20 cellular contexts compared by ENCODE assay signal in the genomic region with DNA sequence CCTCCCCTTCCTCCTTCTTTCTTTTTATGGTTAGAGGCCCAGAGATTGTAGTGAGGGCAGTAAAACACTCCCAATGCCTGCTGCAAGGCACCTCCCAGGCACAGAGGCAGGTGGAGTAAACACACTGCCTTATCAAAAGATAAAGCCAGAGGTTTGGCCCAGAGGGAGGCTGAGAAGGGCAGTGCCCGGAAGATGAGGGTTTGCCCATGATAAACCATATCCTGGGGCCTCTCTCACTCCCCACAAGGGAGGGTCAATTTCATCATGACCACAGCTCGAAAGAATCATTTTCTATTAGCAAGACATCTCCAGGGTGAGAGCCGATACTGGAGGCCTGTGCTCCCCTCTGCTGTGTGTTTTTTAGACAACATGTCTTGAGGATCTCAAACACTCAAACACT.
DNase-seq lines count a peak whose midpoint lies in the region; ATAC-seq, FAIRE-seq and TF ChIP-seq lines count a peak whose summit lies in the region.
"Had no signal": no experiment of that assay in that cellular context is flagged by ENCODE, and none has a peak within 500 bp of the region (broad histone marks: within the 10 kb centered on the region; RNA-seq: fewer than 3 reads in every experiment).

No MANE protein-coding gene starts in this region.

- H3K4me3 ChIP-seq in Panc1 (ENCODE audit: low read depth in 2 of 2, low read length in 2 of 2) (no peak overlapping the region), pancreas (no peak overlapping the region)
- H3K4me3 ChIP-seq in CD8-positive, alpha-beta T cell (ENCODE audit: low read depth, low read length): no peak overlapping the region
- H3K4me3 ChIP-seq: coronary artery, lower lobe of right lung, SJCRH30, thoracic aorta had no signal

- CTCF ChIA-PET in Panc1 (lab: Charles Lee): no interaction called here
- CTCF ChIA-PET in CD8-positive, alpha-beta T cell (lab: Charles Lee): interaction anchor here (1.0 kb wide), 1 partner anchor 23 kb away, joined by 3 read pairs; no protein-coding TSS in a partner anchor

- H3K27me3 ChIP-seq in Panc1 (ENCODE audit: control insufficient read depth, insufficient read depth, low read length): no peaks in the 10 kb centered on the region
- no peaks in the 10 kb centered on the region for H3K27me3 ChIP-seq in pancreas
- no peaks in the 10 kb centered on the region for H3K27me3 ChIP-seq in CD8-positive, alpha-beta T cell (ENCODE audit: insufficient read depth, low read length)
- H3K27me3 ChIP-seq: SJCRH30 had no signal

- TF ChIP-seq CTCF in Panc1 (IDR thresholded peaks at IDR 0.05) (no peak), pancreas (IDR thresholded peaks at IDR 0.05) (no peak)
- no peak for TF ChIP-seq CTCF in CD8-positive, alpha-beta T cell (IDR thresholded peaks at IDR 0.05)

- peaks cover 3 to 7% (median 5%) of the 10 kb centered on the region in 3 donors for H3K27me3 Mint-ChIP-seq in immature natural killer cell (ENCODE audit: low read depth in 3 of 3)
- no peaks in the 10 kb centered on the region for H3K27me3 Mint-ChIP-seq in CD8-positive, alpha-beta T cell (ENCODE audit: low read depth)
- H3K27me3 Mint-ChIP-seq: activated naive CD8-positive, alpha-beta T cell; CD4-positive, alpha-beta memory T cell had no signal

- peak overlapping the region; percentile 75 to 94 (median 92) for H3K27ac Mint-ChIP-seq in immature natural killer cell
- no peak overlapping the region for H3K27ac Mint-ChIP-seq in CD8-positive, alpha-beta T cell
- H3K27ac Mint-ChIP-seq: activated naive CD8-positive, alpha-beta T cell; HFFc6 had no signal

- 0 out of 2 replicates have a peak overlapping the region, but pooled peaks have one; percentile 7 for H3K27ac ChIP-seq in Panc1 (ENCODE audit: low read length)
- no peak overlapping the region for H3K27ac ChIP-seq in pancreas
- H3K27ac ChIP-seq in CD8-positive, alpha-beta T cell (ENCODE audit: low read depth, low read length): no peak overlapping the region
- H3K27ac ChIP-seq: coronary artery, lower lobe of right lung, SJCRH30, thoracic aorta had no signal

- H3K9me3 ChIP-seq in Panc1 (ENCODE audit: control insufficient read depth, insufficient read depth, low read depth, low read length) (no peaks in the 10 kb centered on the region), pancreas (no peaks in the 10 kb centered on the region)
- no peaks in the 10 kb centered on the region for H3K9me3 ChIP-seq in CD8-positive, alpha-beta T cell (ENCODE audit: low read length)
- H3K9me3 ChIP-seq: lower lobe of right lung, thoracic aorta had no signal

- in situ Hi-C loops in KBM-7 (cut with MboI; ENCODE audit: low pct_unique_long_range_greater_than_20kb, low sequenced_read_pairs) (no loop called here), Panc1 (cut with HindIII; ENCODE audit: low pct_unique_long_range_greater_than_20kb, low sequenced_read_pairs) (no loop called here)

- no peak for ATAC-seq in Panc1
- peak; percentile 71 to 98 (median 84) for ATAC-seq in pancreas
- no peak for ATAC-seq in GM18873 (IDR thresholded peaks at IDR 0.05; ENCODE audit: low FRiP score, unreplicated experiment)
- ATAC-seq in GM21423 (IDR thresholded peaks at IDR 0.05; ENCODE audit: unreplicated experiment): no peak
- ATAC-seq in CD8-positive, alpha-beta T cell: no peak
- no peak for ATAC-seq in GM18505 (IDR thresholded peaks at IDR 0.05; ENCODE audit: unreplicated experiment)

- DNase-seq in KBM-7 (peak; percentile 89), Panc1 (ENCODE audit: low read depth, low spot score) (no peak), immature natural killer cell (peak; percentile 44 to 55 (median 48)), pancreas (peak in 4 of 6 donors; percentile 22 to 55 (median 26))
- DNase-seq in CD8-positive, alpha-beta T cell: no peak
- DNase-seq: activated CD4-positive, CD25-positive, alpha-beta regulatory T cell treated with anti-CD3 and anti-CD28 coated beads, Interleukin-2, amount 50 U/mL, for 72 hours; CD4-positive, alpha-beta memory T cell; DMS79 treated with DMSO at 0.1 percent for 48 hours; HFFc6; lower lobe of right lung; NCI-H1092 treated with DMSO at 0.1 percent for 48 hours; NCI-H526 treated with DMSO at 0.1 percent for 48 hours; SJCRH30 had no signal

- POLR2A ChIA-PET in Panc1 (lab: Charles Lee): no interaction called here
- POLR2A ChIA-PET in CD8-positive, alpha-beta T cell (lab: Charles Lee): no interaction called here

- no peak for TF ChIP-seq POLR2A in GM18505 (IDR thresholded peaks at IDR 0.05; ENCODE audit: borderline replicate concordance, extremely low read depth, insufficient read depth, insufficient read length)

- H3K4me1 Mint-ChIP-seq in immature natural killer cell: peaks cover 17 to 25% of the 10 kb centered on the region in 2 donors
- H3K4me1 Mint-ChIP-seq in CD8-positive, alpha-beta T cell (ENCODE audit: low read depth): peaks cover 10% of the 10 kb centered on the region

- peaks cover 0 to 6% (median 0%) of the 10 kb centered on the region in 6 donors for H3K9me3 Mint-ChIP-seq in immature natural killer cell
- peaks cover 5% of the 10 kb centered on the region for H3K9me3 Mint-ChIP-seq in CD8-positive, alpha-beta T cell

- no peaks in the 10 kb centered on the region for H3K36me3 ChIP-seq in Panc1 (ENCODE audit: control insufficient read depth, insufficient read depth, low read length)
- H3K36me3 ChIP-seq in pancreas: no peaks in the 10 kb centered on the region
- H3K36me3 ChIP-seq in CD8-positive, alpha-beta T cell (ENCODE audit: insufficient read depth, low read length): no peaks in the 10 kb centered on the region
- H3K36me3 ChIP-seq: lower lobe of right lung, thoracic aorta had no signal

- H3K36me3 Mint-ChIP-seq in immature natural killer cell: peaks cover 0 to 10% (median 2%) of the 10 kb centered on the region in 3 donors
- H3K36me3 Mint-ChIP-seq in CD8-positive, alpha-beta T cell: no peaks in the 10 kb centered on the region

- WGBS in pancreas, 2 donors: 39 to 43% methylated on average over 3 of the region's 3 CpGs

- intact Hi-C loops in Panc1 (cut with micrococcal nuclease; ENCODE audit: unreplicated experiment) (no loop called here), pancreas (cut with DNase I) (no loop called here)
- intact Hi-C loops in CD8-positive, alpha-beta T cell (cut with DNase I, micrococcal nuclease): loop anchor here in 1 of 2 experiments (5.0 kb wide), 1 partner anchor 46 kb away; no protein-coding TSS in a partner anchor

- H3K4me3 Mint-ChIP-seq in immature natural killer cell: peak overlapping the region; percentile 56 to 73 (median 67)
- no peak overlapping the region for H3K4me3 Mint-ChIP-seq in CD8-positive, alpha-beta T cell
- H3K4me3 Mint-ChIP-seq: activated naive CD8-positive, alpha-beta T cell; CD4-positive, alpha-beta memory T cell; HFFc6 had no signal

- BruUV-seq in Panc1 (replicated peaks; lab: Mats Ljungman, UMichigan): no TSS peak

- H3K4me1 ChIP-seq in Panc1 (ENCODE audit: control insufficient read depth, insufficient read depth, low read length) (no peaks in the 10 kb centered on the region), pancreas (peaks cover 0 to 3% (median 0%) of the 10 kb centered on the region in 3 donors)
- no peaks in the 10 kb centered on the region for H3K4me1 ChIP-seq in CD8-positive, alpha-beta T cell (ENCODE audit: insufficient read depth, low read length)
- H3K4me1 ChIP-seq: lower lobe of right lung, SJCRH30 had no signal

- FAIRE-seq in pancreas (lab: Jason Lieb, UNC): no peak
- FAIRE-seq: islet of Langerhans had no signal

Comparison
In these comparisons a context has a peak if more than half of its experiments do, and no peak if none do; other contexts are left out.
1. DNase-seq: peak in KBM-7 (single experiment), immature natural killer cell (3 of 3) and pancreas (4 of 6); none in Panc1 (single experiment) and CD8-positive, alpha-beta T cell (0 of 7).
2. ATAC-seq: peak in pancreas (4 of 4); none in Panc1 (single experiment), GM18873 (single experiment), GM21423 (single experiment), CD8-positive, alpha-beta T cell (single experiment) and GM18505 (single experiment).